In the genomic region with DNA sequence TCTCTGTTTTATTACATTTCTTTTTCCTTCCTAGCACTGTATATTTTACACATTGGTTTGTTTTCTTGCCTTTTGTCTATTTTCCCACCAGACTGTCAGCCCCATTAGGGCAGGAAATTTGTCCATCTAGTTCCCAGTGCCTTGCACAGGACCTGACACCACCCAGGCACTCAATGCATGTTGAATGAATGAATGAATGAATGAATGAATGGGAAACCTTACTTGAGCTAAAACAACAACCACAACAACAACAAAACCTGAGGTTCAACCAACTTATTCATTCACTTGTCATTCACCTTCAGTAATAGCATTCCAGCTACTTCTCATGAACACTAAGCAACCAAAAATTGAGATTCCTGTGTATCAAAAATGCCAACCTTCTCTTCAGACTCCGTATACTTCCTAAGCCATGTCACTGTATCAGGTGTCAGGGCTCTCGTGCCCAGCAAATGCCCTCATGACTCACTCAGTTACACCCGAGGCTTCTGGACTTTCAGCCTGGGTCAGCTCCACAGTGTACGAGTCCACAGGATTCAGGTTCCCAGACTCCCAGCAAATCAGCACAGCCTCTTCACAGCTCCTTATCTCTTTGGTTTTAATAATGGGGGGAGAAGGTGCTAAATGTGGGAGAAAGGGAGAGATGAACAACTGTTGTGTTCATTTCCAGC, we compare ENCODE assay signal across 2 cellular contexts.
TF ChIP-seq lines count a peak whose summit lies in the region.

No MANE protein-coding gene starts in this region.

TF ChIP-seq in K562, 482 proteins besides CTCF, POLR2A, EP300 and RAD21:
- TF ChIP-seq TCF7L2 (IDR thresholded peaks at IDR 0.05; ENCODE audit: low read depth, low read length) (no peak), ZNF24 (IDR thresholded peaks at IDR 0.05) (peak; percentile 87)
TF ChIP-seq in K562: peak in this region for 1.

TF ChIP-seq in HepG2, 621 proteins besides CTCF, POLR2A, EP300 and RAD21:
- no peak for TF ChIP-seq ZNF468 (CRISPR knock-in tag; IDR thresholded peaks at IDR 0.05)
- no peak for TF ChIP-seq KLF12 (CRISPR knock-in tag; IDR thresholded peaks at IDR 0.05; ENCODE audit: borderline replicate concordance)
- 0 out of 2 replicates have a peak, but pooled peaks have one; percentile 24 for TF ChIP-seq FOSL2 (CRISPR knock-in tag; IDR thresholded peaks at IDR 0.05)
- peak; percentile 34; the same call in 1 of the 2 replicates for TF ChIP-seq RARA (CRISPR knock-in tag; IDR thresholded peaks at IDR 0.05)
- peak; percentile 42; the same call in 1 of the 2 replicates for TF ChIP-seq BHLHE40 (IDR thresholded peaks at IDR 0.05; ENCODE audit: low read length)
- TF ChIP-seq, protein P1, sequence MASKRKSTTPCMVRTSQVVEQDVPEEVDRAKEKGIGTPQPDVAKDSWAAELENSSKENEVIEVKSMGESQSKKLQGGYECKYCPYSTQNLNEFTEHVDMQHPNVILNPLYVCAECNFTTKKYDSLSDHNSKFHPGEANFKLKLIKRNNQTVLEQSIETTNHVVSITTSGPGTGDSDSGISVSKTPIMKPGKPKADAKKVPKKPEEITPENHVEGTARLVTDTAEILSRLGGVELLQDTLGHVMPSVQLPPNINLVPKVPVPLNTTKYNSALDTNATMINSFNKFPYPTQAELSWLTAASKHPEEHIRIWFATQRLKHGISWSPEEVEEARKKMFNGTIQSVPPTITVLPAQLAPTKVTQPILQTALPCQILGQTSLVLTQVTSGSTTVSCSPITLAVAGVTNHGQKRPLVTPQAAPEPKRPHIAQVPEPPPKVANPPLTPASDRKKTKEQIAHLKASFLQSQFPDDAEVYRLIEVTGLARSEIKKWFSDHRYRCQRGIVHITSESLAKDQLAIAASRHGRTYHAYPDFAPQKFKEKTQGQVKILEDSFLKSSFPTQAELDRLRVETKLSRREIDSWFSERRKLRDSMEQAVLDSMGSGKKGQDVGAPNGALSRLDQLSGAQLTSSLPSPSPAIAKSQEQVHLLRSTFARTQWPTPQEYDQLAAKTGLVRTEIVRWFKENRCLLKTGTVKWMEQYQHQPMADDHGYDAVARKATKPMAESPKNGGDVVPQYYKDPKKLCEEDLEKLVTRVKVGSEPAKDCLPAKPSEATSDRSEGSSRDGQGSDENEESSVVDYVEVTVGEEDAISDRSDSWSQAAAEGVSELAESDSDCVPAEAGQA (IDR thresholded peaks at IDR 0.05; ENCODE audit: low read depth), result no peak
- TF ChIP-seq, protein P1 (CRISPR knock-in tag; IDR thresholded peaks at IDR 0.05; ENCODE audit: borderline replicate concordance), result no peak
